ENCODE assay signal across 34 cellular contexts in the genomic region with DNA sequence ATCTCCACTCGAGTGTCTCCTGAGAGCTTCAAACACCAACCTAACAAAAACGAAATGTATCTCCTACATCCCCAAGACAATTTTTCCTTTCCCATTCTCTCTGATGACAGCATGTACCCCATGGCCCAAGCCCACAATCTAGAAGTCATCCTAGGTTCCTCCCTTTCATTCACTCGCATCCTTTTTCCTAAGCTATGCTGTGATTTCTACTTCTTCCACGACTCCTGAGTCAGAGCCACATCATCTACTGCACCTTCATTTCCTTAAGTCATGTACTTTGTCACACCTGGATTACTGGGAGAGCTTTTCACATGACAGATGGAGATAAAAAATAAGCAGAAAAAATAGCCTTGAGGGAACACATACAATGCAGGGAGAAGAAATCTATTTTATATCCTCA. TPM values are rescaled to one million over a fixed set of nuclear protein-coding genes. Genes with fewer than 3 reads are reported as not detected.
"Had no signal": no experiment of that assay in that cellular context is flagged by ENCODE, and none has a peak within 500 bp of the region (broad histone marks: within the 10 kb centered on the region; RNA-seq: fewer than 3 reads in every experiment).

No MANE protein-coding gene starts in this region.

- H3K4me3 ChIP-seq: dorsolateral prefrontal cortex, esophagus squamous epithelium, gastrocnemius medialis, hepatocyte, lower lobe of right lung, mucosa of descending colon, neural progenitor cell, prostate gland, right atrium auricular region, sigmoid colon, stomach, testis, tibial artery, upper lobe of left lung had no signal

- H3K79me2 ChIP-seq: hepatocyte had no signal

- H3K9ac ChIP-seq: neural progenitor cell had no signal

- H3K27ac Mint-ChIP-seq: memory B cell; mesothelial cell of epicardium; naive B cell; nephron; neural progenitor cell; stimulated activated effector memory CD8-positive, alpha-beta T cell treated with anti-CD3 and anti-CD28 coated beads, Interleukin-12 subunit alpha, Interleukin-12 subunit beta, amount 100 ng/mL, for 72 hours had no signal

- H3K9me3 Mint-ChIP-seq: memory B cell; mesothelial cell of epicardium; stimulated activated effector memory CD8-positive, alpha-beta T cell treated with anti-CD3 and anti-CD28 coated beads, Interleukin-12 subunit alpha, Interleukin-12 subunit beta, amount 100 ng/mL, for 72 hours had no signal

- H3K27me3 ChIP-seq: dorsolateral prefrontal cortex, esophagus squamous epithelium, gastrocnemius medialis, hepatocyte, neural progenitor cell, right atrium auricular region, sigmoid colon, stomach, testis, tibial artery, upper lobe of left lung had no signal

- H3K36me3 Mint-ChIP-seq: memory B cell; mesothelial cell of epicardium; naive B cell; neural progenitor cell; stimulated activated effector memory CD8-positive, alpha-beta T cell treated with anti-CD3 and anti-CD28 coated beads, Interleukin-12 subunit alpha, Interleukin-12 subunit beta, amount 100 ng/mL, for 72 hours had no signal

- ATAC-seq: gastrocnemius medialis; left ventricle myocardium superior; lower lobe of right lung; mucosa of descending colon; stimulated activated effector memory CD8-positive, alpha-beta T cell treated with anti-CD3 and anti-CD28 coated beads, Interleukin-12 subunit alpha, Interleukin-12 subunit beta, amount 100 ng/mL, for 72 hours had no signal

- H3K4me3 Mint-ChIP-seq: memory B cell; mesothelial cell of epicardium; naive B cell; nephron; neural progenitor cell; stimulated activated effector memory CD8-positive, alpha-beta T cell treated with anti-CD3 and anti-CD28 coated beads, Interleukin-12 subunit alpha, Interleukin-12 subunit beta, amount 100 ng/mL, for 72 hours had no signal

- H3K4me2 ChIP-seq: hepatocyte, neural progenitor cell had no signal

- H3K9me3 ChIP-seq: esophagus squamous epithelium, gastrocnemius medialis, lower lobe of right lung, mucosa of descending colon, prostate gland, right atrium auricular region, sigmoid colon, stomach, testis, tibial artery, upper lobe of left lung had no signal

- H3K4me1 ChIP-seq: esophagus squamous epithelium, gastrocnemius medialis, lower lobe of right lung, neural progenitor cell, prostate gland, right atrium auricular region, sigmoid colon, stomach, testis, tibial artery, upper lobe of left lung had no signal

- H3K27ac ChIP-seq: dorsolateral prefrontal cortex, esophagus squamous epithelium, gastrocnemius medialis, hepatocyte, lower lobe of right lung, neural progenitor cell, prostate gland, right atrium auricular region, sigmoid colon, stomach, testis, tibial artery, upper lobe of left lung had no signal

- FAIRE-seq: islet of Langerhans, urothelium cell line had no signal

- DNase-seq: caudate nucleus; cerebellar nuclear complex; dorsolateral prefrontal cortex; effector CD4-positive, alpha-beta T cell; esophagus squamous epithelium; gastrocnemius medialis; head of caudate nucleus; kidney glomerular epithelial cell; left ventricle myocardium superior; lower lobe of right lung; mucosa of descending colon; naive B cell; sigmoid colon; stimulated activated CD4-positive, alpha-beta T cell treated with anti-CD3 and anti-CD28 coated beads, Interleukin-2, amount 100 ng/mL, for 24 hours; stimulated activated CD4-positive, alpha-beta T cell treated with anti-CD3 and anti-CD28 coated beads, Interleukin-4, amount 100 ng/mL, for 24 hours; stimulated activated naive CD4-positive, alpha-beta T cell treated with Interleukin-2 at 50 U/mL for 16 hours; stomach; testis; tibial artery; upper lobe of left lung had no signal

- H3K36me3 ChIP-seq: esophagus squamous epithelium, gastrocnemius medialis, lower lobe of right lung, neural progenitor cell, prostate gland, right atrium auricular region, sigmoid colon, stomach, tibial artery, upper lobe of left lung had no signal

- H3K4me1 Mint-ChIP-seq: mesothelial cell of epicardium; neural progenitor cell; stimulated activated effector memory CD8-positive, alpha-beta T cell treated with anti-CD3 and anti-CD28 coated beads, Interleukin-12 subunit alpha, Interleukin-12 subunit beta, amount 100 ng/mL, for 72 hours had no signal

- H2AFZ ChIP-seq: hepatocyte had no signal

RNA-seq across cellular contexts. Expression of a gene that starts 20.1 kb away (rescaled TPM):
- total RNA-seq: glomerular endothelial cell, right atrium auricular region, skeletal muscle tissue had no signal

RNA-seq across cellular contexts. Expression of a gene that starts 23.0 kb away (rescaled TPM):
- total RNA-seq: epithelial cell of proximal tubule, glomerular endothelial cell, mesothelial cell of epicardium, osteocyte had no signal
- polyA plus RNA-seq: hepatocyte had no signal
